In the genomic region with DNA sequence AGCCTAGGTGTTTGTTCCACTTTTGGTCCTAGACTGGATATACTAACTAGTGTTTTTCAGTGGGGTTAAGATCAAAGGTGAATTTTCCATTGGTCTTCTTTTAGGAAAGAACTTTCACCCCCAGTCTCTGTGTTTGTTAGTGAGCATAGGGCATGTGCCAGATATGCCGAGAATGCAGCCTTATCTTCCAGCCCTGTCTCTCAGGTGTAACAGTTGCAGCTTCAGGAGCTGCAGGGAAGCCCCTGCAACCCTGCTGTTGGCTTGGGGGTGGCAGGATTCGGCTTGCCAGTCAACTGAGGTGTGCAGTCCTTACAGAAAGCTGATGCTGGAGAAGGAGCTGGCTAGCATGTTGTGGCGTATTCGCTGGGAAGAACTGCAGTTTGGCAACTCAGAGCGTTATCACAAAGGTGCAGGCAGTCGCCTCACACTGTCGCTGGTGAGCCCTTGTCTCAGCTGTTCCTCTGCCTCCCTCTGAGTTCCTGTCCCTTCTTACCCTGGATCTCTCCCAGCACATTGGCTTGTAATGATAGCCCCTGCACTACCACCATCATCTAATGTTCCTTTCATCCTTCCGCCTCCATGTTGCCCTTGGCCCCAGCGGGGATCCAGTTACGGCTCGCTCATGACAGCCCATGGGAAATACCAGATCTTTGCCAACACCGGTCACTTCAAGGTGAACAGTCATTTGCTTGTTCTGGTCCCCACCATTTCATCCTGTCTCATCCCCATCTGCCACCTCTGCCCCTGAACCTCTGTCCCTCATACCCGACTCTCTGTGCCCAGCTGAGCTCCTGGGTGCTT, we compare ENCODE assay signal across 1 cellular context.
TF ChIP-seq lines count a peak whose summit lies in the region.

No MANE protein-coding gene starts in this region.

TF ChIP-seq in HepG2, 621 proteins besides CTCF, POLR2A, EP300 and RAD21 (continues in another document):
- no peak for TF ChIP-seq GABPA (IDR thresholded peaks at IDR 0.05; ENCODE audit: low read depth, low read length)
- no peak for TF ChIP-seq GABPA (CRISPR knock-in tag; IDR thresholded peaks at IDR 0.05; ENCODE audit: low read depth)
- TF ChIP-seq GABPB1 (CRISPR knock-in tag; IDR thresholded peaks at IDR 0.05): no peak
- TF ChIP-seq ZNF629 (CRISPR knock-in tag; conservative IDR thresholded peaks at IDR 0.05): no peak
- TF ChIP-seq HDAC2 (CRISPR knock-in tag; IDR thresholded peaks at IDR 0.05): no peak
- TF ChIP-seq PHF8 (CRISPR knock-in tag; IDR thresholded peaks at IDR 0.05): no peak
- TF ChIP-seq ZNF616 (CRISPR knock-in tag; IDR thresholded peaks at IDR 0.05; ENCODE audit: low read depth): no peak
- no peak; the same call in 1 of the 2 replicates for TF ChIP-seq ZBTB7B (CRISPR knock-in tag; IDR thresholded peaks at IDR 0.05)
- TF ChIP-seq ARHGAP35 (CRISPR knock-in tag; IDR thresholded peaks at IDR 0.05; ENCODE audit: borderline replicate concordance): no peak
- no peak for TF ChIP-seq RFX1 (IDR thresholded peaks at IDR 0.05)
- TF ChIP-seq ZNF431 (CRISPR knock-in tag; IDR thresholded peaks at IDR 0.05; ENCODE audit: borderline replicate concordance, low read depth): no peak
- TF ChIP-seq, protein P1, sequence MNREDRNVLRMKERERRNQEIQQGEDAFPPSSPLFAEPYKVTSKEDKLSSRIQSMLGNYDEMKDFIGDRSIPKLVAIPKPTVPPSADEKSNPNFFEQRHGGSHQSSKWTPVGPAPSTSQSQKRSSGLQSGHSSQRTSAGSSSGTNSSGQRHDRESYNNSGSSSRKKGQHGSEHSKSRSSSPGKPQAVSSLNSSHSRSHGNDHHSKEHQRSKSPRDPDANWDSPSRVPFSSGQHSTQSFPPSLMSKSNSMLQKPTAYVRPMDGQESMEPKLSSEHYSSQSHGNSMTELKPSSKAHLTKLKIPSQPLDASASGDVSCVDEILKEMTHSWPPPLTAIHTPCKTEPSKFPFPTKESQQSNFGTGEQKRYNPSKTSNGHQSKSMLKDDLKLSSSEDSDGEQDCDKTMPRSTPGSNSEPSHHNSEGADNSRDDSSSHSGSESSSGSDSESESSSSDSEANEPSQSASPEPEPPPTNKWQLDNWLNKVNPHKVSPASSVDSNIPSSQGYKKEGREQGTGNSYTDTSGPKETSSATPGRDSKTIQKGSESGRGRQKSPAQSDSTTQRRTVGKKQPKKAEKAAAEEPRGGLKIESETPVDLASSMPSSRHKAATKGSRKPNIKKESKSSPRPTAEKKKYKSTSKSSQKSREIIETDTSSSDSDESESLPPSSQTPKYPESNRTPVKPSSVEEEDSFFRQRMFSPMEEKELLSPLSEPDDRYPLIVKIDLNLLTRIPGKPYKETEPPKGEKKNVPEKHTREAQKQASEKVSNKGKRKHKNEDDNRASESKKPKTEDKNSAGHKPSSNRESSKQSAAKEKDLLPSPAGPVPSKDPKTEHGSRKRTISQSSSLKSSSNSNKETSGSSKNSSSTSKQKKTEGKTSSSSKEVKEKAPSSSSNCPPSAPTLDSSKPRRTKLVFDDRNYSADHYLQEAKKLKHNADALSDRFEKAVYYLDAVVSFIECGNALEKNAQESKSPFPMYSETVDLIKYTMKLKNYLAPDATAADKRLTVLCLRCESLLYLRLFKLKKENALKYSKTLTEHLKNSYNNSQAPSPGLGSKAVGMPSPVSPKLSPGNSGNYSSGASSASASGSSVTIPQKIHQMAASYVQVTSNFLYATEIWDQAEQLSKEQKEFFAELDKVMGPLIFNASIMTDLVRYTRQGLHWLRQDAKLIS (CRISPR knock-in tag; IDR thresholded peaks at IDR 0.05): no peak
- no peak for TF ChIP-seq ZNF12 (CRISPR knock-in tag; IDR thresholded peaks at IDR 0.05)
- TF ChIP-seq, protein P2, sequence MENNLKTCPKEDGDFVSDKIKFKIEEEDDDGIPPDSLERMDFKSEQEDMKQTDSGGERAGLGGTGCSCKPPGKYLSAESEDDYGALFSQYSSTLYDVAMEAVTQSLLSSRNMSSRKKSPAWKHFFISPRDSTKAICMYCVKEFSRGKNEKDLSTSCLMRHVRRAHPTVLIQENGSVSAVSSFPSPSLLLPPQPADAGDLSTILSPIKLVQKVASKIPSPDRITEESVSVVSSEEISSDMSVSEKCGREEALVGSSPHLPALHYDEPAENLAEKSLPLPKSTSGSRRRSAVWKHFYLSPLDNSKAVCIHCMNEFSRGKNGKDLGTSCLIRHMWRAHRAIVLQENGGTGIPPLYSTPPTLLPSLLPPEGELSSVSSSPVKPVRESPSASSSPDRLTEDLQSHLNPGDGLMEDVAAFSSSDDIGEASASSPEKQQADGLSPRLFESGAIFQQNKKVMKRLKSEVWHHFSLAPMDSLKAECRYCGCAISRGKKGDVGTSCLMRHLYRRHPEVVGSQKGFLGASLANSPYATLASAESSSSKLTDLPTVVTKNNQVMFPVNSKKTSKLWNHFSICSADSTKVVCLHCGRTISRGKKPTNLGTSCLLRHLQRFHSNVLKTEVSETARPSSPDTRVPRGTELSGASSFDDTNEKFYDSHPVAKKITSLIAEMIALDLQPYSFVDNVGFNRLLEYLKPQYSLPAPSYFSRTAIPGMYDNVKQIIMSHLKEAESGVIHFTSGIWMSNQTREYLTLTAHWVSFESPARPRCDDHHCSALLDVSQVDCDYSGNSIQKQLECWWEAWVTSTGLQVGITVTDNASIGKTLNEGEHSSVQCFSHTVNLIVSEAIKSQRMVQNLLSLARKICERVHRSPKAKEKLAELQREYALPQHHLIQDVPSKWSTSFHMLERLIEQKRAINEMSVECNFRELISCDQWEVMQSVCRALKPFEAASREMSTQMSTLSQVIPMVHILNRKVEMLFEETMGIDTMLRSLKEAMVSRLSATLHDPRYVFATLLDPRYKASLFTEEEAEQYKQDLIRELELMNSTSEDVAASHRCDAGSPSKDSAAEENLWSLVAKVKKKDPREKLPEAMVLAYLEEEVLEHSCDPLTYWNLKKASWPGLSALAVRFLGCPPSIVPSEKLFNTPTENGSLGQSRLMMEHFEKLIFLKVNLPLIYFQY (CRISPR knock-in tag; IDR thresholded peaks at IDR 0.05; ENCODE audit: borderline replicate concordance): no peak
- TF ChIP-seq, protein P3, sequence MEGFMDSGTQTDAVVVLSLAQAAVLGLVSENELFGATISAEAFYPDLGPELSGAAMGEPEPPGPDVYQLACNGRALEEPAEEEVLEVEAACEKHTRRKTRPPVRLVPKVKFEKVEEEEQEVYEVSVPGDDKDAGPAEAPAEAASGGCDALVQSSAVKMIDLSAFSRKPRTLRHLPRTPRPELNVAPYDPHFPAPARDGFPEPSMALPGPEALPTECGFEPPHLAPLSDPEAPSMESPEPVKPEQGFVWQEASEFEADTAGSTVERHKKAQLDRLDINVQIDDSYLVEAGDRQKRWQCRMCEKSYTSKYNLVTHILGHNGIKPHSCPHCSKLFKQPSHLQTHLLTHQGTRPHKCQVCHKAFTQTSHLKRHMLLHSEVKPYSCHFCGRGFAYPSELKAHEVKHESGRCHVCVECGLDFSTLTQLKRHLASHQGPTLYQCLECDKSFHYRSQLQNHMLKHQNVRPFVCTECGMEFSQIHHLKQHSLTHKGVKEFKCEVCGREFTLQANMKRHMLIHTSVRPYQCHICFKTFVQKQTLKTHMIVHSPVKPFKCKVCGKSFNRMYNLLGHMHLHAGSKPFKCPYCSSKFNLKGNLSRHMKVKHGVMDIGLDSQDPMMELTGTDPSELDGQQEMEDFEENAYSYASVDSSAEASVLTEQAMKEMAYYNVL (CRISPR knock-in tag; IDR thresholded peaks at IDR 0.05; ENCODE audit: borderline replicate concordance): peak; percentile 63
- peak; percentile 49; the same call in 1 of the 2 replicates for TF ChIP-seq ZNF605 (CRISPR knock-in tag; IDR thresholded peaks at IDR 0.05)
- TF ChIP-seq ZNF20 (CRISPR knock-in tag; IDR thresholded peaks at IDR 0.05): no peak
- peak; percentile 40 for TF ChIP-seq ZEB1 (IDR thresholded peaks at IDR 0.05; ENCODE audit: insufficient replicate concordance, low read depth)
- TF ChIP-seq ZC3H13 (CRISPR knock-in tag; IDR thresholded peaks at IDR 0.05): no peak
- no peak for TF ChIP-seq PAWR (CRISPR knock-in tag; IDR thresholded peaks at IDR 0.05; ENCODE audit: borderline replicate concordance)
- no peak for TF ChIP-seq ZNF432 (CRISPR knock-in tag; IDR thresholded peaks at IDR 0.05; ENCODE audit: borderline replicate concordance)
- TF ChIP-seq PHF21A (CRISPR knock-in tag; IDR thresholded peaks at IDR 0.05): 0 out of 2 replicates have a peak, but pooled peaks have one; percentile 35
- no peak for TF ChIP-seq JUNB (CRISPR knock-in tag; IDR thresholded peaks at IDR 0.05; ENCODE audit: borderline replicate concordance)
- TF ChIP-seq, protein P4, sequence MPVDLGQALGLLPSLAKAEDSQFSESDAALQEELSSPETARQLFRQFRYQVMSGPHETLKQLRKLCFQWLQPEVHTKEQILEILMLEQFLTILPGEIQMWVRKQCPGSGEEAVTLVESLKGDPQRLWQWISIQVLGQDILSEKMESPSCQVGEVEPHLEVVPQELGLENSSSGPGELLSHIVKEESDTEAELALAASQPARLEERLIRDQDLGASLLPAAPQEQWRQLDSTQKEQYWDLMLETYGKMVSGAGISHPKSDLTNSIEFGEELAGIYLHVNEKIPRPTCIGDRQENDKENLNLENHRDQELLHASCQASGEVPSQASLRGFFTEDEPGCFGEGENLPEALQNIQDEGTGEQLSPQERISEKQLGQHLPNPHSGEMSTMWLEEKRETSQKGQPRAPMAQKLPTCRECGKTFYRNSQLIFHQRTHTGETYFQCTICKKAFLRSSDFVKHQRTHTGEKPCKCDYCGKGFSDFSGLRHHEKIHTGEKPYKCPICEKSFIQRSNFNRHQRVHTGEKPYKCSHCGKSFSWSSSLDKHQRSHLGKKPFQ (CRISPR knock-in tag; IDR thresholded peaks at IDR 0.05; ENCODE audit: insufficient replicate concordance): no peak
- no peak for TF ChIP-seq ATRX (CRISPR knock-in tag; IDR thresholded peaks at IDR 0.05; ENCODE audit: borderline replicate concordance)
- TF ChIP-seq ZMYM3 (CRISPR knock-in tag; IDR thresholded peaks at IDR 0.05): no peak
- TF ChIP-seq RBAK (CRISPR knock-in tag; IDR thresholded peaks at IDR 0.05): no peak
- TF ChIP-seq SNAPC2 (CRISPR knock-in tag; IDR thresholded peaks at IDR 0.05): no peak
- TF ChIP-seq HOXA9 (CRISPR knock-in tag; IDR thresholded peaks at IDR 0.05; ENCODE audit: borderline replicate concordance): no peak
- TF ChIP-seq SALL2 (CRISPR knock-in tag; IDR thresholded peaks at IDR 0.05): no peak
- TF ChIP-seq TEAD3 (CRISPR knock-in tag; optimal IDR thresholded peaks at IDR 0.05; ENCODE audit: borderline replicate concordance): peak; percentile 96
- no peak for TF ChIP-seq ZNF138 (CRISPR knock-in tag; IDR thresholded peaks at IDR 0.05; ENCODE audit: low read depth)
- TF ChIP-seq, protein P5, sequence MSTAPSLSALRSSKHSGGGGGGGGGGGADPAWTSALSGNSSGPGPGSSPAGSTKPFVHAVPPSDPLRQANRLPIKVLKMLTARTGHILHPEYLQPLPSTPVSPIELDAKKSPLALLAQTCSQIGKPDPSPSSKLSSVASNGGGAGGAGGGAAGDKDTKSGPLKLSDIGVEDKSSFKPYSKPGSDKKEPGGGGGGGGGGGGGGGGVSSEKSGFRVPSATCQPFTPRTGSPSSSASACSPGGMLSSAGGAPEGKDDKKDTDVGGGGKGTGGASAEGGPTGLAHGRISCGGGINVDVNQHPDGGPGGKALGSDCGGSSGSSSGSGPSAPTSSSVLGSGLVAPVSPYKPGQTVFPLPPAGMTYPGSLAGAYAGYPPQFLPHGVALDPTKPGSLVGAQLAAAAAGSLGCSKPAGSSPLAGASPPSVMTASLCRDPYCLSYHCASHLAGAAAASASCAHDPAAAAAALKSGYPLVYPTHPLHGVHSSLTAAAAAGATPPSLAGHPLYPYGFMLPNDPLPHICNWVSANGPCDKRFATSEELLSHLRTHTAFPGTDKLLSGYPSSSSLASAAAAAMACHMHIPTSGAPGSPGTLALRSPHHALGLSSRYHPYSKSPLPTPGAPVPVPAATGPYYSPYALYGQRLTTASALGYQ (CRISPR knock-in tag; IDR thresholded peaks at IDR 0.05): no peak
- no peak for TF ChIP-seq ZSCAN29 (CRISPR knock-in tag; conservative IDR thresholded peaks at IDR 0.05)
- TF ChIP-seq, protein P6, sequence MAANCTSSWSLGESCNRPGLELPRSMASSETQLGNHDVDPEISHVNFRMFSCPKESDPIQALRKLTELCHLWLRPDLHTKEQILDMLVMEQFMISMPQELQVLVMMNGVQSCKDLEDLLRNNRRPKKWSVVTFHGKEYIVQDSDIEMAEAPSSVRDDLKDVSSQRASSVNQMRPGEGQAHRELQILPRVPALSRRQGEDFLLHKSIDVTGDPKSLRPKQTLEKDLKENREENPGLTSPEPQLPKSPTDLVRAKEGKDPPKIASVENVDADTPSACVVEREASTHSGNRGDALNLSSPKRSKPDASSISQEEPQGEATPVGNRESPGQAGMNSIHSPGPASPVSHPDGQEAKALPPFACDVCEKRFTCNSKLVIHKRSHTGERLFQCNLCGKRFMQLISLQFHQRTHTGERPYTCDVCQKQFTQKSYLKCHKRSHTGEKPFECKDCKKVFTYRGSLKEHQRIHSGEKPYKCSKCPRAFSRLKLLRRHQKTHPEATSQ (CRISPR knock-in tag; IDR thresholded peaks at IDR 0.05; ENCODE audit: borderline replicate concordance): no peak
- TF ChIP-seq CHD2 (IDR thresholded peaks at IDR 0.05; ENCODE audit: low read depth, low read length): no peak
- TF ChIP-seq ZNF703 (CRISPR knock-in tag; IDR thresholded peaks at IDR 0.05; ENCODE audit: borderline replicate concordance): no peak
- TF ChIP-seq ZBTB8A (CRISPR knock-in tag; IDR thresholded peaks at IDR 0.05; ENCODE audit: borderline replicate concordance, low read depth): no peak
- TF ChIP-seq MAZ (IDR thresholded peaks at IDR 0.05; ENCODE audit: borderline replicate concordance, low read depth, low read length): no peak
- TF ChIP-seq MAZ (CRISPR knock-in tag; IDR thresholded peaks at IDR 0.05; ENCODE audit: low read depth): no peak
- TF ChIP-seq, protein P7, sequence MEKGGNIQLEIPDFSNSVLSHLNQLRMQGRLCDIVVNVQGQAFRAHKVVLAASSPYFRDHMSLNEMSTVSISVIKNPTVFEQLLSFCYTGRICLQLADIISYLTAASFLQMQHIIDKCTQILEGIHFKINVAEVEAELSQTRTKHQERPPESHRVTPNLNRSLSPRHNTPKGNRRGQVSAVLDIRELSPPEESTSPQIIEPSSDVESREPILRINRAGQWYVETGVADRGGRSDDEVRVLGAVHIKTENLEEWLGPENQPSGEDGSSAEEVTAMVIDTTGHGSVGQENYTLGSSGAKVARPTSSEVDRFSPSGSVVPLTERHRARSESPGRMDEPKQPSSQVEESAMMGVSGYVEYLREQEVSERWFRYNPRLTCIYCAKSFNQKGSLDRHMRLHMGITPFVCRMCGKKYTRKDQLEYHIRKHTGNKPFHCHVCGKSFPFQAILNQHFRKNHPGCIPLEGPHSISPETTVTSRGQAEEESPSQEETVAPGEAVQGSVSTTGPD (CRISPR knock-in tag; IDR thresholded peaks at IDR 0.05): 0 out of 2 replicates have a peak, but pooled peaks have one; percentile 32
- no peak for TF ChIP-seq GTF3A (CRISPR knock-in tag; conservative IDR thresholded peaks at IDR 0.05)
- no peak for TF ChIP-seq ZNF792 (CRISPR knock-in tag; IDR thresholded peaks at IDR 0.05)
- TF ChIP-seq, protein P8, sequence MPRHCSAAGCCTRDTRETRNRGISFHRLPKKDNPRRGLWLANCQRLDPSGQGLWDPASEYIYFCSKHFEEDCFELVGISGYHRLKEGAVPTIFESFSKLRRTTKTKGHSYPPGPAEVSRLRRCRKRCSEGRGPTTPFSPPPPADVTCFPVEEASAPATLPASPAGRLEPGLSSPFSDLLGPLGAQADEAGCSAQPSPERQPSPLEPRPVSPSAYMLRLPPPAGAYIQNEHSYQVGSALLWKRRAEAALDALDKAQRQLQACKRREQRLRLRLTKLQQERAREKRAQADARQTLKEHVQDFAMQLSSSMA (CRISPR knock-in tag; IDR thresholded peaks at IDR 0.05): no peak
- TF ChIP-seq CEBPB (IDR thresholded peaks at IDR 0.05; ENCODE audit: borderline replicate concordance, low read depth, low read length): no peak
- no peak for TF ChIP-seq MTA3 (CRISPR knock-in tag; IDR thresholded peaks at IDR 0.05)
